ENCODE assay signal across 1 cellular context in the genomic region with DNA sequence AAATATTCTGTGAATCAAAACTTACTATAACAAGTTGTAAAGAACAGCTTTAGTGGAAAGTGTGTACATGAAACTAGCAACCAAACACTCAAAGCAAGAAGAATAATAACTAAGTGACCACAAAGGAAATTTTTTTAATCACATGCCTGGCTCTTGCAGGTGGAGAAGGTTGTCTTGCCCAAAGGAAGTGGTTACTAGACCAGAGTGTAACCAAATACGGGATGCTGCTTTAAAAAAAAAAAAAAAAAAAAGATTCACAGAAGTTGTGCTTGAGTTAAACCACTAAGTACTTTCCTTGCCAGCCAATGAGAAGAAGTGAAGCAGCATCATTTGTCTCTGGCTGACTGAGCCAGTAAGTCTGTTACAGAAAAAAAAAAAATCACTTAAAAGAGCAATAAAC.
A peak's percentile ranks its signal among the peaks of the same experiment; 100 is the strongest.
TF ChIP-seq lines count a peak whose summit lies in the region.

No MANE protein-coding gene starts in this region.

TF ChIP-seq in GM12878, 131 proteins besides CTCF, POLR2A, EP300 and RAD21 (continues in another document):
- TF ChIP-seq, protein P1, sequence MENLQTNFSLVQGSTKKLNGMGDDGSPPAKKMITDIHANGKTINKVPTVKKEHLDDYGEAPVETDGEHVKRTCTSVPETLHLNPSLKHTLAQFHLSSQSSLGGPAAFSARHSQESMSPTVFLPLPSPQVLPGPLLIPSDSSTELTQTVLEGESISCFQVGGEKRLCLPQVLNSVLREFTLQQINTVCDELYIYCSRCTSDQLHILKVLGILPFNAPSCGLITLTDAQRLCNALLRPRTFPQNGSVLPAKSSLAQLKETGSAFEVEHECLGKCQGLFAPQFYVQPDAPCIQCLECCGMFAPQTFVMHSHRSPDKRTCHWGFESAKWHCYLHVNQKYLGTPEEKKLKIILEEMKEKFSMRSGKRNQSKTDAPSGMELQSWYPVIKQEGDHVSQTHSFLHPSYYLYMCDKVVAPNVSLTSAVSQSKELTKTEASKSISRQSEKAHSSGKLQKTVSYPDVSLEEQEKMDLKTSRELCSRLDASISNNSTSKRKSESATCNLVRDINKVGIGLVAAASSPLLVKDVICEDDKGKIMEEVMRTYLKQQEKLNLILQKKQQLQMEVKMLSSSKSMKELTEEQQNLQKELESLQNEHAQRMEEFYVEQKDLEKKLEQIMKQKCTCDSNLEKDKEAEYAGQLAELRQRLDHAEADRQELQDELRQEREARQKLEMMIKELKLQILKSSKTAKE (IDR thresholded peaks at IDR 0.05; ENCODE audit: low read depth, poor library complexity, severe bottlenecking), result peak; percentile 88
- TF ChIP-seq SREBF1 (IDR thresholded peaks at IDR 0.05; ENCODE audit: low read length), result no peak
- peak; percentile 99 for TF ChIP-seq RFX5 (IDR thresholded peaks at IDR 0.05; ENCODE audit: low read depth, low read length)
- peak; percentile 49; the same call in 1 of the 2 replicates for TF ChIP-seq ZBED1 (IDR thresholded peaks at IDR 0.05; ENCODE audit: borderline replicate concordance)
- TF ChIP-seq DPF2 (IDR thresholded peaks at IDR 0.05), result no peak; the same call in 1 of the 2 replicates
- TF ChIP-seq ATF7 (IDR thresholded peaks at IDR 0.05; ENCODE audit: low read depth), result peak; percentile 83
- no peak for TF ChIP-seq ZBTB4 (CRISPR knock-in tag; IDR thresholded peaks at IDR 0.05)
- no peak for TF ChIP-seq JUND (IDR thresholded peaks at IDR 0.05; ENCODE audit: low read depth, low read length)
- peak; percentile 75 for TF ChIP-seq JUNB (IDR thresholded peaks at IDR 0.05)
- TF ChIP-seq SUZ12 (IDR thresholded peaks at IDR 0.05; ENCODE audit: unreplicated experiment), result no peak
- peak; percentile 81 for TF ChIP-seq MEF2A (IDR thresholded peaks at IDR 0.05; ENCODE audit: insufficient read depth, low read depth, low read length)
- no peak for TF ChIP-seq CUX1 (IDR thresholded peaks at IDR 0.05; ENCODE audit: insufficient replicate concordance, low read depth, low read length)
- TF ChIP-seq SIX5 (IDR thresholded peaks at IDR 0.05; ENCODE audit: low read depth, low read length, severe bottlenecking), result no peak
- no peak for TF ChIP-seq BCL3 (IDR thresholded peaks at IDR 0.05; ENCODE audit: borderline replicate concordance, insufficient read depth, low read depth, low read length, poor library complexity, severe bottlenecking)
- TF ChIP-seq, protein P2, sequence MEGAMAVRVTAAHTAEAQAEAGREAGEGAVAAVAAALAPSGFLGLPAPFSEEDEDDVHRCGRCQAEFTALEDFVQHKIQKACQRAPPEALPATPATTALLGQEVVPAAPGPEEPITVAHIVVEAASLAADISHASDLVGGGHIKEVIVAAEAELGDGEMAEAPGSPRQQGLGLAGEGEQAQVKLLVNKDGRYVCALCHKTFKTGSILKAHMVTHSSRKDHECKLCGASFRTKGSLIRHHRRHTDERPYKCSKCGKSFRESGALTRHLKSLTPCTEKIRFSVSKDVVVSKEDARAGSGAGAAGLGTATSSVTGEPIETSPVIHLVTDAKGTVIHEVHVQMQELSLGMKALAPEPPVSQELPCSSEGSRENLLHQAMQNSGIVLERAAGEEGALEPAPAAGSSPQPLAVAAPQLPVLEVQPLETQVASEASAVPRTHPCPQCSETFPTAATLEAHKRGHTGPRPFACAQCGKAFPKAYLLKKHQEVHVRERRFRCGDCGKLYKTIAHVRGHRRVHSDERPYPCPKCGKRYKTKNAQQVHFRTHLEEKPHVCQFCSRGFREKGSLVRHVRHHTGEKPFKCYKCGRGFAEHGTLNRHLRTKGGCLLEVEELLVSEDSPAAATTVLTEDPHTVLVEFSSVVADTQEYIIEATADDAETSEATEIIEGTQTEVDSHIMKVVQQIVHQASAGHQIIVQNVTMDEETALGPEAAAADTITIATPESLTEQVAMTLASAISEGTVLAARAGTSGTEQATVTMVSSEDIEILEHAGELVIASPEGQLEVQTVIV (IDR thresholded peaks at IDR 0.05; ENCODE audit: borderline replicate concordance, partially characterized antibody), result no peak
- no peak for TF ChIP-seq EGR1 (IDR thresholded peaks at IDR 0.05; ENCODE audit: borderline replicate concordance in 1 of 2, low read depth in 2 of 2, low read length in 2 of 2)
- peak; percentile 84 to 86 for TF ChIP-seq BHLHE40 (IDR thresholded peaks at IDR 0.05; ENCODE audit: borderline replicate concordance in 1 of 2, low read depth in 2 of 2, low read length in 1 of 2)
- no peak for TF ChIP-seq E2F8 (IDR thresholded peaks at IDR 0.05; ENCODE audit: low read depth, partially characterized antibody)
- TF ChIP-seq, protein P3, sequence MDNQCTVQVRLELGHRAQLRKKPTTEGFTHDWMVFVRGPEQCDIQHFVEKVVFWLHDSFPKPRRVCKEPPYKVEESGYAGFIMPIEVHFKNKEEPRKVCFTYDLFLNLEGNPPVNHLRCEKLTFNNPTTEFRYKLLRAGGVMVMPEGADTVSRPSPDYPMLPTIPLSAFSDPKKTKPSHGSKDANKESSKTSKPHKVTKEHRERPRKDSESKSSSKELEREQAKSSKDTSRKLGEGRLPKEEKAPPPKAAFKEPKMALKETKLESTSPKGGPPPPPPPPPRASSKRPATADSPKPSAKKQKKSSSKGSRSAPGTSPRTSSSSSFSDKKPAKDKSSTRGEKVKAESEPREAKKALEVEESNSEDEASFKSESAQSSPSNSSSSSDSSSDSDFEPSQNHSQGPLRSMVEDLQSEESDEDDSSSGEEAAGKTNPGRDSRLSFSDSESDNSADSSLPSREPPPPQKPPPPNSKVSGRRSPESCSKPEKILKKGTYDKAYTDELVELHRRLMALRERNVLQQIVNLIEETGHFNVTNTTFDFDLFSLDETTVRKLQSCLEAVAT (IDR thresholded peaks at IDR 0.05), result peak; percentile 95
- no peak; the same call in 1 of the 2 replicates for TF ChIP-seq USF2 (IDR thresholded peaks at IDR 0.05; ENCODE audit: borderline replicate concordance, low read depth, low read length)
- TF ChIP-seq MTA2 (IDR thresholded peaks at IDR 0.05; ENCODE audit: low read depth), result peak; percentile 93
- TF ChIP-seq IKZF2 (IDR thresholded peaks at IDR 0.05), result peak; percentile 85 to 91; a peak in 3 of 4 replicates
- no peak for TF ChIP-seq SIN3A (IDR thresholded peaks at IDR 0.05; ENCODE audit: low read depth, low read length)
- TF ChIP-seq SUPT20H (IDR thresholded peaks at IDR 0.05; ENCODE audit: borderline replicate concordance, control insufficient read depth, low read depth, low read length), result no peak
- TF ChIP-seq REST (IDR thresholded peaks at IDR 0.05; ENCODE audit: low read depth, low read length), result no peak
- 0 out of 2 replicates have a peak, but pooled peaks have one; percentile 24 for TF ChIP-seq CBX5 (IDR thresholded peaks at IDR 0.05; ENCODE audit: low read depth)
